ENCODE assay signal across 2 cellular contexts in the genomic region with DNA sequence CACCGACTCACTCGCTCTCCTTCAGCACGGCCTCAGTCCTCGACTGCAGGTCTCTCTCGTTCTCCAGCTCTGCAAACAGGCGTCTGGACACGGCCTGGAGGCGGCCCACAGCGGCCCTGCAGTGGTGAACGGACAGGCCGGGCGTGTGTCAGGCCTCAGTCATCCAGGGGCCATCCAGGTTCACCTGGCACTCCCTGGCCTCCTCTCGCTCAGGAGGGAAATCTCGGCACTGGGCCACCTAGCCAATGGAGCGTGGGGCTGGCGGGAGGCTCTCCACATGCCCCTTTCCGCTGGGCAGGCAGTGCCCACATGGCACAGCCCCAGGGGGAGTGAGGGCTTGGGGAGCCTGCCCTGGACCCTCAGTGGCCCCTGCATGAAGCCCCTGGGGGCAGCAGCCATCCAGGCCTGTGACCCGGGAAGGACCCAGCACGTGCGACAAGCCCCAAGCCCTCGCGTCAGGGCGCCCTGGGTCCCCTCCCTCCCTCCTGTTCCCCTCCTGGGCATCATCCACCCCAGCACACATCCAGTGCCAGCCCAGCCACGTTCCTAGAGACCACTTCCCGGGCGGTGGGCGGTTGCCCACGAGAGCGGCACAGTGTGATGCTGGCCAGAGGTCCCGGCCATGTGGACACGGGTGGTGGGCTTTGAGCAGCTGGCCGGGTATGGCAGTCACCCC.
TF ChIP-seq lines count a peak whose summit lies in the region.

No MANE protein-coding gene starts in this region.

TF ChIP-seq in GM23338, 12 proteins besides CTCF, POLR2A, EP300 and RAD21:
- TF ChIP-seq EZH2 (IDR thresholded peaks at IDR 0.05; ENCODE audit: low read depth, unreplicated experiment) (no peak), ZNF331 (CRISPR knock-in tag; IDR thresholded peaks at IDR 0.05; ENCODE audit: low read depth) (no peak), POLR2AphosphoS5 (IDR thresholded peaks at IDR 0.05; ENCODE audit: low read depth) (no peak)

TF ChIP-seq in K562, 482 proteins besides CTCF, POLR2A, EP300 and RAD21:
- TF ChIP-seq ZSCAN32 (CRISPR knock-in tag; IDR thresholded peaks at IDR 0.05) (no peak), SMARCC2 (IDR thresholded peaks at IDR 0.05; ENCODE audit: low read depth) (no peak), KAT8 (IDR thresholded peaks at IDR 0.05; ENCODE audit: low read depth) (no peak), ZNF830 (CRISPR knock-in tag; IDR thresholded peaks at IDR 0.05) (no peak), ERF (CRISPR knock-in tag; IDR thresholded peaks at IDR 0.05) (no peak), STAT5B (CRISPR knock-in tag; IDR thresholded peaks at IDR 0.05) (no peak), CHD1 (IDR thresholded peaks at IDR 0.05; ENCODE audit: low read length) (no peak), ZNF282 (CRISPR knock-in tag; IDR thresholded peaks at IDR 0.05) (no peak)
